ENCODE assay signal across 11 cellular contexts in genomic region chr17:69430488-69430887, GRCh38. TPM values are rescaled to one million over a fixed set of nuclear protein-coding genes. Genes with fewer than 3 reads are reported as not detected.
DNase-seq lines count a peak whose midpoint lies in the region; ATAC-seq and TF ChIP-seq lines count a peak whose summit lies in the region.
"Had no signal": no experiment of that assay in that cellular context is flagged by ENCODE, and none has a peak within 500 bp of the region (broad histone marks: within the 10 kb centered on the region; RNA-seq: fewer than 3 reads in every experiment).

No MANE protein-coding gene starts in this region.

- H4K8ac ChIP-seq in mesendoderm (ENCODE audit: low read depth, low read length): peak overlapping the region; percentile 93

- no peak overlapping the region for H3K4ac ChIP-seq in mesendoderm (ENCODE audit: low read depth, low read length)

- no peak overlapping the region for H2BK120ac ChIP-seq in mesendoderm (ENCODE audit: low read depth, low read length)

- no peak for DNase-seq in WTC11 (ENCODE audit: low spot score)
- no peak for DNase-seq in mesendoderm
- DNase-seq in NCI-H748 (lab: John Stamatoyannopoulos, UW; ENCODE audit: unreplicated experiment): no peak
- no peak for DNase-seq in caudate nucleus (lab: John Stamatoyannopoulos, UW)
- no peak for DNase-seq in activated CD8-positive, alpha-beta memory T cell treated with anti-CD3 and anti-CD28 coated beads, Interleukin-2, amount 50 U/mL, for 48 hours
- DNase-seq in GM20000 (ENCODE audit: low spot score): no peak
- DNase-seq: brain microvascular endothelial cell; NCI-H1694 treated with DMSO at 0.1 percent for 48 hours; stimulated activated CD4-positive, alpha-beta T cell treated with anti-CD3 and anti-CD28 coated beads, Interleukin-4, amount 100 ng/mL, for 1 hour had no signal

- no peak overlapping the region for H3K56ac ChIP-seq in mesendoderm (ENCODE audit: low read length)

- H3K9ac ChIP-seq in mesendoderm (ENCODE audit: low read length): no peak overlapping the region

- no peak overlapping the region for H2AK5ac ChIP-seq in mesendoderm (ENCODE audit: low read length)

- peaks cover 91% of the 10 kb centered on the region for H3K4me1 Mint-ChIP-seq in WTC11

- no peak overlapping the region for H3K4me2 ChIP-seq in mesendoderm (ENCODE audit: low read length)

- H3K27ac ChIP-seq in mesendoderm (ENCODE audit: low read depth, low read length) (no peak overlapping the region), caudate nucleus (ENCODE audit: low read depth, low read length) (no peak overlapping the region)
- H3K27ac ChIP-seq: brain microvascular endothelial cell had no signal

- no CpG with 5 or more reads among the region's 4 CpGs for WGBS in mesendoderm (ENCODE audit: extremely low coverage, insufficient coverage, low lambda C conversion rate)

- CTCF ChIA-PET in WTC11 (lab: Charles Lee): interaction anchor here (1.0 to 1.8 kb wide), 4 partner anchors 12 to 104 kb away, joined by 3 to 8 read pairs (median 4); partner anchors contain the start of gene ABCA5

- no peak overlapping the region for H3K4me3 ChIP-seq in mesendoderm (ENCODE audit: low read length)

- H3K27me3 Mint-ChIP-seq in WTC11 (ENCODE audit: low read depth): no peaks in the 10 kb centered on the region

- H3K4me3 Mint-ChIP-seq in WTC11: no peak overlapping the region

- POLR2A ChIA-PET in WTC11 (lab: Charles Lee): interaction anchor here (1.4 kb wide), 1 partner anchor 21 kb away, joined by 5 read pairs; no protein-coding TSS in a partner anchor

- peaks cover 2% of the 10 kb centered on the region for H3K4me1 ChIP-seq in mesendoderm (ENCODE audit: control insufficient read depth, low read depth, low read length)

- H3K36me3 ChIP-seq in mesendoderm (ENCODE audit: control insufficient read depth, insufficient read depth, low read length): no peaks in the 10 kb centered on the region
- H3K36me3 ChIP-seq: brain microvascular endothelial cell had no signal

- no peak overlapping the region for H2BK5ac ChIP-seq in mesendoderm (ENCODE audit: low read length)

- no peak overlapping the region for H3K23ac ChIP-seq in mesendoderm (ENCODE audit: low read length)

- H3K18ac ChIP-seq in mesendoderm (ENCODE audit: low read length): peak overlapping the region; percentile 16

- no peak for TF ChIP-seq CTCF in WTC11 (IDR thresholded peaks at IDR 0.05)
- no peak for TF ChIP-seq CTCF in GM20000 (IDR thresholded peaks at IDR 0.05; ENCODE audit: extremely low read depth, missing control alignments)

- H3K79me1 ChIP-seq in mesendoderm (ENCODE audit: low read length): no peaks in the 10 kb centered on the region

- H3K79me2 ChIP-seq in mesendoderm (ENCODE audit: control insufficient read depth, insufficient read depth, low read length): no peaks in the 10 kb centered on the region

- peak overlapping the region; percentile 88 for H3K27ac Mint-ChIP-seq in WTC11

- H2BK15ac ChIP-seq in mesendoderm (replicated peaks; ENCODE audit: low read depth): no peak overlapping the region

- no peaks in the 10 kb centered on the region for H3K27me3 ChIP-seq in mesendoderm (ENCODE audit: insufficient read depth, low read length, poor library complexity)
- H3K27me3 ChIP-seq: brain microvascular endothelial cell had no signal

- 0 out of 2 replicates have a peak, but pooled peaks cover 3% of the 10 kb centered on the region for H3K36me3 Mint-ChIP-seq in WTC11

- H4K5ac ChIP-seq in mesendoderm (ENCODE audit: low read length): no peak overlapping the region

- ATAC-seq in GM18511 (IDR thresholded peaks at IDR 0.05; ENCODE audit: unreplicated experiment) (peak; percentile 68), HG02610 (IDR thresholded peaks at IDR 0.05; ENCODE audit: unreplicated experiment) (peak; percentile 67), WTC11 (no peak)

- no peaks in the 10 kb centered on the region for H3K9me3 Mint-ChIP-seq in WTC11

TF ChIP-seq in WTC11, 78 proteins besides CTCF, POLR2A, EP300 and RAD21 (continues in another document):
- TF ChIP-seq ZNF121 (CRISPR knock-in tag; IDR thresholded peaks at IDR 0.05) (no peak), MXD4 (CRISPR knock-in tag; IDR thresholded peaks at IDR 0.05; ENCODE audit: borderline replicate concordance) (no peak), E2F5 (CRISPR knock-in tag; IDR thresholded peaks at IDR 0.05) (no peak), ZNF232 (CRISPR knock-in tag; IDR thresholded peaks at IDR 0.05) (no peak), CBFB (CRISPR knock-in tag; IDR thresholded peaks at IDR 0.05; ENCODE audit: low read depth) (no peak), ZNF416 (CRISPR knock-in tag; IDR thresholded peaks at IDR 0.05) (no peak), RORB (CRISPR knock-in tag; IDR thresholded peaks at IDR 0.05) (no peak), PRRX2 (CRISPR knock-in tag; IDR thresholded peaks at IDR 0.05) (no peak), ZNF281 (CRISPR knock-in tag; IDR thresholded peaks at IDR 0.05) (no peak)
- TF ChIP-seq, protein P1, sequence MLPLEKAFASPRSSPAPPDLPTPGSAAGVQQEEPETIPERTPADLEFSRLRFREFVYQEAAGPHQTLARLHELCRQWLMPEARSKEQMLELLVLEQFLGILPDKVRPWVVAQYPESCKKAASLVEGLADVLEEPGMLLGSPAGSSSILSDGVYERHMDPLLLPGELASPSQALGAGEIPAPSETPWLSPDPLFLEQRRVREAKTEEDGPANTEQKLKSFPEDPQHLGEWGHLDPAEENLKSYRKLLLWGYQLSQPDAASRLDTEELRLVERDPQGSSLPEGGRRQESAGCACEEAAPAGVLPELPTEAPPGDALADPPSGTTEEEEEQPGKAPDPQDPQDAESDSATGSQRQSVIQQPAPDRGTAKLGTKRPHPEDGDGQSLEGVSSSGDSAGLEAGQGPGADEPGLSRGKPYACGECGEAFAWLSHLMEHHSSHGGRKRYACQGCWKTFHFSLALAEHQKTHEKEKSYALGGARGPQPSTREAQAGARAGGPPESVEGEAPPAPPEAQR (CRISPR knock-in tag; IDR thresholded peaks at IDR 0.05): no peak
- TF ChIP-seq, protein P2, sequence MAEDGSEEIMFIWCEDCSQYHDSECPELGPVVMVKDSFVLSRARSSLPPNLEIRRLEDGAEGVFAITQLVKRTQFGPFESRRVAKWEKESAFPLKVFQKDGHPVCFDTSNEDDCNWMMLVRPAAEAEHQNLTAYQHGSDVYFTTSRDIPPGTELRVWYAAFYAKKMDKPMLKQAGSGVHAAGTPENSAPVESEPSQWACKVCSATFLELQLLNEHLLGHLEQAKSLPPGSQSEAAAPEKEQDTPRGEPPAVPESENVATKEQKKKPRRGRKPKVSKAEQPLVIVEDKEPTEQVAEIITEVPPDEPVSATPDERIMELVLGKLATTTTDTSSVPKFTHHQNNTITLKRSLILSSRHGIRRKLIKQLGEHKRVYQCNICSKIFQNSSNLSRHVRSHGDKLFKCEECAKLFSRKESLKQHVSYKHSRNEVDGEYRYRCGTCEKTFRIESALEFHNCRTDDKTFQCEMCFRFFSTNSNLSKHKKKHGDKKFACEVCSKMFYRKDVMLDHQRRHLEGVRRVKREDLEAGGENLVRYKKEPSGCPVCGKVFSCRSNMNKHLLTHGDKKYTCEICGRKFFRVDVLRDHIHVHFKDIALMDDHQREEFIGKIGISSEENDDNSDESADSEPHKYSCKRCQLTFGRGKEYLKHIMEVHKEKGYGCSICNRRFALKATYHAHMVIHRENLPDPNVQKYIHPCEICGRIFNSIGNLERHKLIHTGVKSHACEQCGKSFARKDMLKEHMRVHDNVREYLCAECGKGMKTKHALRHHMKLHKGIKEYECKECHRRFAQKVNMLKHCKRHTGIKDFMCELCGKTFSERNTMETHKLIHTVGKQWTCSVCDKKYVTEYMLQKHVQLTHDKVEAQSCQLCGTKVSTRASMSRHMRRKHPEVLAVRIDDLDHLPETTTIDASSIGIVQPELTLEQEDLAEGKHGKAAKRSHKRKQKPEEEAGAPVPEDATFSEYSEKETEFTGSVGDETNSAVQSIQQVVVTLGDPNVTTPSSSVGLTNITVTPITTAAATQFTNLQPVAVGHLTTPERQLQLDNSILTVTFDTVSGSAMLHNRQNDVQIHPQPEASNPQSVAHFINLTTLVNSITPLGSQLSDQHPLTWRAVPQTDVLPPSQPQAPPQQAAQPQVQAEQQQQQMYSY (CRISPR knock-in tag; IDR thresholded peaks at IDR 0.05): no peak

RNA-seq across cellular contexts. Expression of gene MAP2K6, which starts 16.0 kb away (rescaled TPM):
- total RNA-seq in WTC11 (2021): 43.0 to 50.5 TPM (median 49.5 TPM) in 3 replicates
- 7.1 TPM for polyA plus RNA-seq in mesendoderm (2013, experiment 1 of 2)
- 7.7 TPM for polyA plus RNA-seq in mesendoderm (2013, experiment 2 of 2)
